ENCODE assay signal across 25 cellular contexts in the genomic region with DNA sequence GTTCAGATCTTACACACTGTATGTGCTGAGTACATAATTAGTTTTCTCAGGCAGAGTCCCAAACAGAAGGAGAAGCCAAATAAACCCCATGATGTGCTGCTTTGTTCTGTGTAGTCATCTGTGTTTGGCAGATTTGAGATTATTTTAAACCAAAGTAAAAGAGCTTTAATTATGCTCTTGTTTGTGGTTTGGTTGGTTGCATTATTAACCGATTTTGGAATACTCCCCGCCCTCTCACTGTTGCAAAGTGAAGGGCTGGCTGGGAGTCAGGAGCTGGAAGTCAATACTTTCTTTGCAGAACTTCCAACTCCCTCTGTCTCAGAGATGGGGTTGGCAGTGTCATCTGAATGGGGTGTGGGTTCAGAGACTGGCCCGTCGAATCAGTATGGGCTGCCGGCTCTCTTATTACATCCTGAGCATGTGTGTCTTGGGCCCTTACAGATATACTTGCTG. TPM values are rescaled to one million over a fixed set of nuclear protein-coding genes. Genes with fewer than 3 reads are reported as not detected.
A peak's percentile ranks its signal among the peaks of the same experiment; 100 is the strongest.
DNase-seq lines count a peak whose midpoint lies in the region; ATAC-seq, FAIRE-seq and TF ChIP-seq lines count a peak whose summit lies in the region.
"Had no signal": no experiment of that assay in that cellular context is flagged by ENCODE, and none has a peak within 500 bp of the region (broad histone marks: within the 10 kb centered on the region; RNA-seq: fewer than 3 reads in every experiment).

No MANE protein-coding gene starts in this region.

- in situ Hi-C loops in mammary epithelial cell (cut with MboI; ENCODE audit: low sequenced_read_pairs in 2 of 2), result no loop called here

- no peak for TF ChIP-seq EP300 in suprapubic skin (IDR thresholded peaks at IDR 0.05)

- BruUV-seq in mammary epithelial cell (replicated peaks; lab: Mats Ljungman, UMichigan), result no TSS peak

- H3K4me3 ChIP-seq in mammary epithelial cell (replicated peaks in 1 of 3; ENCODE audit: insufficient read depth in 1 of 3, low read depth in 2 of 3, low read length in 3 of 3) (no peak overlapping the region), suprapubic skin (no peak overlapping the region), BE2C (ENCODE audit: low read depth, low read length) (no peak overlapping the region)

- H3K4me1 ChIP-seq in mammary epithelial cell (ENCODE audit: insufficient read depth, low read length) (peaks cover 50% of the 10 kb centered on the region), suprapubic skin (peaks cover 40% of the 10 kb centered on the region), BE2C (peaks cover 16% of the 10 kb centered on the region)

- H3K79me2 ChIP-seq in mammary epithelial cell (ENCODE audit: insufficient read depth, low read length), result peaks cover 72% of the 10 kb centered on the region

- no peak overlapping the region for H3K9ac ChIP-seq in mammary epithelial cell (ENCODE audit: insufficient read depth, low read length)

- no peaks in the 10 kb centered on the region for H3K36me3 ChIP-seq in mammary epithelial cell (ENCODE audit: insufficient read depth, low read length)
- no peaks in the 10 kb centered on the region for H3K36me3 ChIP-seq in suprapubic skin
- H3K36me3 ChIP-seq in BE2C, result no peaks in the 10 kb centered on the region
- H3K36me3 ChIP-seq: WERI-Rb-1 had no signal

- TF ChIP-seq CTCF in mammary epithelial cell (conservative IDR thresholded peaks at IDR 0.05 in 1 of 2, IDR thresholded peaks at IDR 0.05 in 1 of 2; ENCODE audit: extremely low read depth in 1 of 2, insufficient read depth in 1 of 2, low read depth in 1 of 2, low read length in 2 of 2), result no peak
- TF ChIP-seq CTCF in suprapubic skin (IDR thresholded peaks at IDR 0.05), result no peak
- no peak for TF ChIP-seq CTCF in BE2C (IDR thresholded peaks at IDR 0.05; ENCODE audit: low read depth, low read length)

- H2AFZ ChIP-seq in mammary epithelial cell (ENCODE audit: low read depth, low read length), result no peak overlapping the region

- no peak for TF ChIP-seq POLR2A in suprapubic skin (IDR thresholded peaks at IDR 0.05)

- DNase-seq in Right ventricle myocardium superior, result no peak
- no peak for DNase-seq in left cardiac atrium
- DNase-seq in mammary epithelial cell, result peak; percentile 36
- DNase-seq in hippocampal formation (lab: John Stamatoyannopoulos, UW), result peak; percentile 47 to 81
- DNase-seq in suprapubic skin (ENCODE audit: low spot score in 2 of 2), result no peak
- no peak for DNase-seq in NCI-H748 (lab: John Stamatoyannopoulos, UW; ENCODE audit: unreplicated experiment)
- DNase-seq in HTR-8/SVneo (ENCODE audit: insufficient read length, low spot score), result no peak
- DNase-seq in BE2C, result no peak
- DNase-seq: activated CD4-positive, alpha-beta T cell treated with anti-CD3 and anti-CD28 coated beads, Interleukin-2, amount 50 U/mL, for 48 hours; activated naive CD8-positive, alpha-beta T cell treated with anti-CD3 and anti-CD28 coated beads, Interleukin-2, amount 10 ng/mL, durations not matched to agents 7 days and 5 days; activated T-cell treated with anti-CD3 and anti-CD28 coated beads, Interleukin-2, amount 50 U/mL, for 4 hours; CD4-positive, CD25-positive, alpha-beta regulatory T cell; DND-41; HCEC 1CT; NCI-H146; NCI-H226; retina; SHP77 treated with DMSO at 0.1 percent for 48 hours; stimulated activated CD4-positive, alpha-beta T cell treated with anti-CD3 and anti-CD28 coated beads, Interleukin-15, amount 100 ng/mL, for 24 hours; stimulated activated naive CD8-positive, alpha-beta T cell treated with anti-CD3 and anti-CD28 coated beads, Interleukin-15, Interleukin-2, amounts not matched to agents 100 U/mL and 50 U/mL, for 24 hours; WERI-Rb-1 had no signal

- CTCF ChIA-PET in mammary epithelial cell (lab: Charles Lee; ENCODE audit: low non-redundant PET), result no interaction called here

- H3K9me3 ChIP-seq in mammary epithelial cell (replicated peaks; ENCODE audit: insufficient read depth, low read length), result no peaks in the 10 kb centered on the region
- no peaks in the 10 kb centered on the region for H3K9me3 ChIP-seq in suprapubic skin
- H3K9me3 ChIP-seq in BE2C, result no peaks in the 10 kb centered on the region

- H3K27me3 ChIP-seq in mammary epithelial cell (ENCODE audit: insufficient read depth, low read length) (no peaks in the 10 kb centered on the region), suprapubic skin (no peaks in the 10 kb centered on the region), BE2C (no peaks in the 10 kb centered on the region)

- peak overlapping the region; percentile 11 for H3K4me2 ChIP-seq in mammary epithelial cell (ENCODE audit: insufficient read depth, low read depth, low read length)

- no peak for FAIRE-seq in HTR-8/SVneo (lab: Jason Lieb, UNC)
- FAIRE-seq: A204.1, endothelial cell of umbilical vein, islet of Langerhans, urothelium cell line had no signal

- intact Hi-C loops in Right ventricle myocardium superior (cut with DNase I) (no loop called here), left cardiac atrium (cut with DNase I) (no loop called here), mammary epithelial cell (cut with micrococcal nuclease) (loop anchor here (2.0 kb wide), 1 partner anchor 85 kb away; no protein-coding TSS in a partner anchor)

- no peak overlapping the region for H3K27ac ChIP-seq in mammary epithelial cell (ENCODE audit: insufficient read depth, low read depth, low read length)
- peak overlapping the region; percentile 37 for H3K27ac ChIP-seq in suprapubic skin
- H3K27ac ChIP-seq: WERI-Rb-1 had no signal

- dilution Hi-C loops in mammary epithelial cell (cut with HindIII; ENCODE audit: low sequenced_read_pairs), result loop anchor here (5.0 kb wide), 1 partner anchor 94 kb away; no protein-coding TSS in a partner anchor

- ATAC-seq in Right ventricle myocardium superior (ENCODE audit: poor library complexity), result peak; percentile 9
- no peak for ATAC-seq in left cardiac atrium
- ATAC-seq: activated T-cell treated with anti-CD3 and anti-CD28 coated beads, Interleukin-2, amount 50 U/mL, for 4 hours; stimulated activated naive CD8-positive, alpha-beta T cell treated with anti-CD3 and anti-CD28 coated beads, Interleukin-15, Interleukin-2, amounts not matched to agents 100 U/mL and 50 U/mL, for 24 hours had no signal

- no peaks in the 10 kb centered on the region for H4K20me1 ChIP-seq in mammary epithelial cell (ENCODE audit: insufficient read depth, low read length)

- WGBS in mammary epithelial cell (ENCODE audit: low coverage, missing lambda C conversion rate), result 13% methylated on average over 5 of the region's 5 CpGs
- 22% methylated on average over 5 of the region's 5 CpGs for WGBS in suprapubic skin

RNA-seq across cellular contexts. Expression of a gene that starts 34.4 kb away (rescaled TPM):
- total RNA-seq in Right ventricle myocardium superior (46.6 TPM), left cardiac atrium (10 to 100 TPM; 37.8 to 47.7 TPM), mammary epithelial cell (10 to 100 TPM in 1 of 2 donors, 1 to 10 TPM in 1; 9.5 to 41.8 TPM), suprapubic skin (100 to 1,000 TPM in 1 of 4 donors, 10 to 100 TPM in 3; 29.0 to 131 (median 44.6) TPM)
- 44.6 TPM for polyA plus RNA-seq in mammary epithelial cell
- polyA minus RNA-seq in mammary epithelial cell, result 88.8 TPM
- polyA plus RNA-seq in BE2C (2012; ENCODE audit: insufficient read depth, insufficient read length, low read depth), result 42.5 TPM

Comparison
In these comparisons a context has a peak if more than half of its experiments do, and no peak if none do; other contexts are left out.
1. DNase-seq: peak in mammary epithelial cell (single experiment) and hippocampal formation (2 of 2); none in Right ventricle myocardium superior (single experiment), left cardiac atrium (single experiment), suprapubic skin (0 of 2), NCI-H748 (single experiment), HTR-8/SVneo (single experiment) and BE2C (single experiment).